In the genomic region with DNA sequence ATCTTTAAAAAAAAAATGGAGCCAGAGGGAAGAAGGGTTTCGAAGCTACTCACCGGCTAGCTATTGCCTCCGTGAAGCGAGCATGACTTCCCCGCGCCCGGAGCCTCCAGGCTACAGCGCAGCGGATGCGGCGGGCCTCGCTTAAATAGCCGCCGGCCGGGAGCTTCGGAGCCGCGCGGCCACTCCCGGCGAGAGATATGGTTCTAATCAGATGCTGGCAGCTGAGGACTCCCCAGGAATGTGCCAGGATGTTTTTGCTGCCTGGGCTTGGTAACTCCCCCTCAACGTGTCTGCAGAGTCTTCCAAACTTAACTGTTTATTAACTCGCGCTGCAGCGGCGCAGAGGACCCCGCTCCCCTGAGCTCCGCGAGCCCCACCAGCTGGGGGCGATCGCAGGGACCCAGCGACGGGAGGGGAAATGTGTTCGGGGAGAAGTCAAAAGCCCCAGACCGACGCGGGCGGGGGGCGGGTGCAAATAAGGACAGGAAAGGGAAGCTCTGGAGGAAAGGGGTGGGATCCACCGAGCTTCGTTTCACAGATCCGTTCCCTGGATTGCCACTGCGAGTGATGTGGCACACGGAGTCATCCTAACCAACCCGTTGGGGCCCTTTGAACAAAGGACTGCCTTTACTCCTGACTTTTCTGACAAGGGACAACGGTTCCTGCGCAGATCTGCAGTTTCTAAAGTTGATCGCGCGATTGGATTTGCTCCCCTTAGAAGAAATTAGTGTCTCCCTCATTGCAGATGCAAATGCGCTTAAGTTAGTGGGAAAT, we compare ENCODE assay signal across 8 cellular contexts.
A peak's percentile ranks its signal among the peaks of the same experiment; 100 is the strongest.
DNase-seq lines count a peak whose midpoint lies in the region; FAIRE-seq and TF ChIP-seq lines count a peak whose summit lies in the region.

Gene DAB2, minus strand, starts transcription at position 230 of the 774 bp plus-strand sequence. CDS start 30,660 bp downstream, outside the sequence.

- no peak for TF ChIP-seq CTCF in GM20000 (IDR thresholded peaks at IDR 0.05; ENCODE audit: extremely low read depth, missing control alignments)

- DNase-seq in GM20000 (ENCODE audit: low spot score) (peak; percentile 12), NOMO-1 treated with DMSO at 0.1 percent for 48 hours (lab: John Stamatoyannopoulos, UW; ENCODE audit: unreplicated experiment) (peak; percentile 74), erythroblast (lab: John Stamatoyannopoulos, UW) (peak; percentile 46 to 65), midbrain (lab: John Stamatoyannopoulos, UW) (peak; percentile 82), DMS79 (lab: John Stamatoyannopoulos, UW) (no peak)
- DNase-seq in activated T-cell treated with anti-CD3 and anti-CD28 coated beads, Interleukin-2, amount 50 U/mL, for 48 hours: peak; percentile 65 to 70
- DNase-seq in stimulated activated CD8-positive, alpha-beta memory T cell treated with anti-CD3 and anti-CD28 coated beads, Interleukin-4, amount 100 ng/mL, for 24 hours (ENCODE audit: low read depth): peak; percentile 33

- no peak for TF ChIP-seq POLR2A in erythroblast (IDR thresholded peaks at IDR 0.05; ENCODE audit: low read length)

- FAIRE-seq in A204.1 (lab: Jason Lieb, UNC): peak; percentile 97
